Comparison of ENCODE assay signal across 8 cellular contexts in the genomic region with DNA sequence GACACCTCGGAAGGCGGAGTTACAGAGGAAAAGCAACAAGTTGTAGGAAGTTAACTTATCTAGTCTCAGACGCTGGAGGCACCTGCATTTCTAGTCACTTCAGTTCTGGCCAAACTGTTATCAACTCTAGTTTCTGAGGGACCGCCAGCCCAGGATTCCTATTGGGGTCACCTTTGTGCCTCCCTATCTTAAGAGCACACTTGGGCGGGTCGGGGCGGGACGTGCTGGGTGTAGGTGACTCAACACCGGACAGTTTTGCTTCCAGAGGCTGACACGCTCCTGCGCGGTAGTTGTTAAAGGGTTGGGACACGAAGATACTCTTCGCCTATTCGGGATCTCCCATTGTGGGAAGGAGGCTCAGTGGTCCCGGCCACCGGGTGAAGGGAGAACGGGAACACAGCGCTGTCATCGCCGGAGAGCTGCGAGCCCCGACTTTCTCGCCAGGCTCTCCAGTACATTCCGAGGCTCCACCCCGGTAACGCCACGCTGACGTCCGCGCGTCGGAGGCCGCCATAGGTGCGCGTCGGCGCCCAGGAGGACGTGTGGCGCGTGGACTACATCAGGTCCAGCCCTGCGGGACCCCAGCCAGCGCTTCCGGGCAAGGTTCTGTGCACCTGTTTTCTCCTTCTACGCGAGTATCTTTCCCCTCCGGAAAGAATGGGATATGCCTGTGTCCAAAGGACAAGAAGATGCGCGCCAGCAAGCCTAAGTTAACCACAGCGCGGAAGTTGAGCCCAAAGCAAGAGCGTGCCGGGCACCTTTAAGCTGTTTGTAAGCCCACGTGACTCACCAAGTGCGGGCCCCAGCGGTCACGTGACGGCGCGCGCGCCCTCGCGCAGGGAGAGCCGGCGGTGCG. TPM values are rescaled to one million over a fixed set of nuclear protein-coding genes. Genes with fewer than 3 reads are reported as not detected.
DNase-seq lines count a peak whose midpoint lies in the region; ATAC-seq, FAIRE-seq and TF ChIP-seq lines count a peak whose summit lies in the region.

TSS of gene KDM4C (plus strand) at position 842 of the 856 bp plus-strand sequence. CDS start 35,016 bp downstream, outside the sequence.

- 0% methylated on average over 57 to 67 of the region's 67 CpGs for WGBS in small intestine, 3 donors

- H3K27ac Mint-ChIP-seq in WTC11: peak within 1 kb of the TSS; percentile 100

- POLR2A ChIA-PET in WTC11 (lab: Charles Lee): interaction anchor here (0.7 to 1.6 kb wide), 3 partner anchors 13 to 198 kb away, joined by 3 to 10 read pairs (median 3); no protein-coding TSS in a partner anchor

- H3K4me3 Mint-ChIP-seq in WTC11: peak within 1 kb of the TSS; percentile 90

- H3K36me3 ChIP-seq in ACC112 (ENCODE audit: insufficient read depth, low read length) (no peaks in the 10 kb centered on the region), bronchial epithelial cell (ENCODE audit: control insufficient read depth, insufficient read depth, low read length) (no peaks in the 10 kb centered on the region), small intestine (ENCODE audit: control insufficient read depth in 2 of 2, insufficient read depth in 2 of 2, low read length in 2 of 2) (no peaks in the 10 kb centered on the region)

- no peak for FAIRE-seq in bronchial epithelial cell (lab: Jason Lieb, UNC)
- no peak for FAIRE-seq in small intestine (lab: Jason Lieb, UNC)

- H3K4me3 ChIP-seq in ACC112 (ENCODE audit: low read depth, low read length) (peak within 1 kb of the TSS; percentile 90), bronchial epithelial cell (ENCODE audit: low read depth, low read length) (peak within 1 kb of the TSS; percentile 54), small intestine (ENCODE audit: low read depth in 1 of 2, low read length in 2 of 2) (peak within 1 kb of the TSS; percentile 81 to 92)

- no peaks in the 10 kb centered on the region for H3K9me3 Mint-ChIP-seq in WTC11

- DNase-seq in NCI-H2196 (lab: John Stamatoyannopoulos, UW; ENCODE audit: unreplicated experiment) (peak; percentile 100), WTC11 (ENCODE audit: low spot score) (peak; percentile 81), bronchial epithelial cell (ENCODE audit: low read depth) (peak; percentile 84), iPS-NIHi11 (ENCODE audit: low spot score) (peak; percentile 84), small intestine (peak; percentile 96)

- no peaks in the 10 kb centered on the region for H3K36me3 Mint-ChIP-seq in WTC11

- H3K27me3 ChIP-seq in ACC112 (ENCODE audit: insufficient read depth, low read length) (no peaks in the 10 kb centered on the region), bronchial epithelial cell (ENCODE audit: control insufficient read depth, insufficient read depth, low read length) (no peaks in the 10 kb centered on the region), small intestine (ENCODE audit: control insufficient read depth in 2 of 2, insufficient read depth in 2 of 2, low read length in 2 of 2) (no peaks in the 10 kb centered on the region)

- H3K27me3 Mint-ChIP-seq in WTC11 (ENCODE audit: low read depth): no peaks in the 10 kb centered on the region; the same call in 1 of the 2 replicates

- H3K9me3 ChIP-seq in small intestine (ENCODE audit: control insufficient read depth, low read depth): no peaks in the 10 kb centered on the region

- TF ChIP-seq CTCF in WTC11 (IDR thresholded peaks at IDR 0.05) (no peak), bronchial epithelial cell (IDR thresholded peaks at IDR 0.05; ENCODE audit: insufficient read depth, low read length, severe bottlenecking) (no peak)

- ATAC-seq in GM18868 (IDR thresholded peaks at IDR 0.05; ENCODE audit: unreplicated experiment) (peak; percentile 79), HG03103 (IDR thresholded peaks at IDR 0.05; ENCODE audit: low read depth, unreplicated experiment) (peak; percentile 69), WTC11 (peak; percentile 79)

- H3K79me2 ChIP-seq in ACC112 (ENCODE audit: control insufficient read depth, insufficient read depth, low read length, unreplicated experiment): peaks cover 37% of the 10 kb centered on the region

- H3K27ac ChIP-seq in ACC112 (ENCODE audit: low read depth, low read length): peak within 1 kb of the TSS; percentile 91
- H3K27ac ChIP-seq in small intestine (ENCODE audit: low read depth in 1 of 2, low read length in 1 of 2): peak within 1 kb of the TSS; percentile 98

- peaks cover 29% of the 10 kb centered on the region for H3K4me1 Mint-ChIP-seq in WTC11

- H2AFZ ChIP-seq in ACC112 (ENCODE audit: low read length, unreplicated experiment): peak within 1 kb of the TSS; percentile 80

- CTCF ChIA-PET in WTC11 (lab: Charles Lee): interaction anchor here (0.8 to 1.1 kb wide), 2 partner anchors 16 to 70 kb away, joined by 4 read pairs; no protein-coding TSS in a partner anchor

- H3K4me1 ChIP-seq in ACC112 (ENCODE audit: control insufficient read depth, insufficient read depth, low read length, unreplicated experiment) (peaks cover 10% of the 10 kb centered on the region), small intestine (ENCODE audit: control insufficient read depth in 2 of 2, insufficient read depth in 1 of 2, low read depth in 1 of 2, low read length in 1 of 2) (peaks cover 0 to 2% of the 10 kb centered on the region in 2 donors)

TF ChIP-seq in WTC11, 78 proteins besides CTCF, POLR2A, EP300 and RAD21 (continues in another document):
- TF ChIP-seq CREB1 (CRISPR knock-in tag; IDR thresholded peaks at IDR 0.05) (peak; percentile 93), ESRRA (CRISPR knock-in tag; IDR thresholded peaks at IDR 0.05; ENCODE audit: borderline replicate concordance) (peak; percentile 83; the same call in 1 of the 2 replicates), USF2 (CRISPR knock-in tag; IDR thresholded peaks at IDR 0.05) (peak; percentile 100), MAX (CRISPR knock-in tag; IDR thresholded peaks at IDR 0.05) (peak; percentile 97), TEAD4 (CRISPR knock-in tag; IDR thresholded peaks at IDR 0.05) (peak; percentile 26; the same call in 1 of the 2 replicates), MYBL2 (CRISPR knock-in tag; IDR thresholded peaks at IDR 0.05) (peak; percentile 62; the same call in 1 of the 2 replicates), ZNF281 (CRISPR knock-in tag; IDR thresholded peaks at IDR 0.05) (peak; percentile 68), ZNF232 (CRISPR knock-in tag; IDR thresholded peaks at IDR 0.05) (peak; percentile 70; the same call in 1 of the 2 replicates), NR2C2 (CRISPR knock-in tag; IDR thresholded peaks at IDR 0.05) (no peak), PREB (CRISPR knock-in tag; IDR thresholded peaks at IDR 0.05; ENCODE audit: borderline replicate concordance) (0 out of 2 replicates have a peak, but pooled peaks have one; percentile 71), KAT7 (CRISPR knock-in tag; IDR thresholded peaks at IDR 0.05; ENCODE audit: borderline replicate concordance) (0 out of 2 replicates have a peak, but pooled peaks have one; percentile 42), FOXP1 (CRISPR knock-in tag; IDR thresholded peaks at IDR 0.05; ENCODE audit: borderline replicate concordance) (peak; percentile 89; the same call in 1 of the 2 replicates), FOXK1 (CRISPR knock-in tag; IDR thresholded peaks at IDR 0.05) (peak; percentile 71)

RNA-seq across cellular contexts. Expression of gene KDM4C, which starts in this region (rescaled TPM):
- 29.2 to 35.5 TPM (median 34.0 TPM) in 3 replicates for total RNA-seq in WTC11 (2021)
- total RNA-seq in bronchial epithelial cell: 36.6 and 44.0 TPM in 2 replicates
- polyA plus RNA-seq in small intestine: 10 to 100 TPM; 12.6 to 23.3 (median 14.6) TPM

Comparison
In these comparisons a context has a peak if more than half of its experiments do, and no peak if none do; other contexts are left out.
1. Peak in every context shown above with its lines: DNase-seq, ATAC-seq, H3K4me3 ChIP-seq and H3K27ac ChIP-seq.